ENCODE assay signal across 11 cellular contexts in genomic region chr9:116425244-116425643, GRCh38.
"Had no signal": no experiment of that assay in that cellular context is flagged by ENCODE, and none has a peak within 500 bp of the region (broad histone marks: within the 10 kb centered on the region; RNA-seq: fewer than 3 reads in every experiment).

No MANE protein-coding gene starts in this region.

- H3K9ac ChIP-seq: GM23248 had no signal

- H3K4me3 ChIP-seq: GM23248, GM23338, HAP-1 had no signal

- H3K36me3 ChIP-seq: HAP-1 had no signal

- ATAC-seq: GM23338, HCT116 had no signal

- H3K9me3 ChIP-seq: HAP-1 had no signal

- H3K4me1 ChIP-seq: HAP-1 had no signal

- H2AFZ ChIP-seq: GM23248, GM23338 had no signal

- H3K27ac ChIP-seq: GM23248 had no signal

- FAIRE-seq: H1, H54 had no signal

- DNase-seq: GM23248, GOT3, H7, H9, HCEC 1CT, HFFc6 had no signal

- H3K4me2 ChIP-seq: GM23338 had no signal
